In the genomic region with DNA sequence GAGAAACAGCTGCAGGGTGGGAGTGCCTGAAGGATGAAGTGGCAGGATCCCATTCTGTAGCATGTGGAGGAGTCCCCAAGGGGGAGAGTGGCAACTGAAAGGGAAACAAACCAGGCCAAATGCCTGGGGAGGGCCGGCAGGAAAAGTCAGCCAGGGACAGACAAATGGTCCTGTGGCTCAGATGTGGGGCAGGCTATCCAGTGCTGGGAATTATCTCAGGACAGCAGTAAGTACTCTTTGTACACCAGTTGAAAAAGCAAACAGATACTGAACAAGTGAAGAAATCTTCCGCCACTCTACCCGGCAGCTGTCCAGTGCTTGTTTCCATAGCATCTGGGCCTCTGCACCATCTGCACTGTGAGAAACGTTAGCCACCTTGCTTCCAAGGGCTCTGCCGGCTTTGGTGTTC, we compare ENCODE assay signal across 14 cellular contexts.
DNase-seq lines count a peak whose midpoint lies in the region; ATAC-seq and TF ChIP-seq lines count a peak whose summit lies in the region.
"Had no signal": no experiment of that assay in that cellular context is flagged by ENCODE, and none has a peak within 500 bp of the region (broad histone marks: within the 10 kb centered on the region; RNA-seq: fewer than 3 reads in every experiment).

No MANE protein-coding gene starts in this region.

- TF ChIP-seq CTCF in astrocyte of the spinal cord (IDR thresholded peaks at IDR 0.05; ENCODE audit: low read depth, low read length) (no peak), type B pancreatic cell (conservative IDR thresholded peaks at IDR 0.05) (no peak)

- H3K4me3 Mint-ChIP-seq in type B pancreatic cell, result no peak overlapping the region
- H3K4me3 Mint-ChIP-seq: activated CD8-positive, alpha-beta memory T cell treated with anti-CD3 and anti-CD28 coated beads, Interleukin-2, amount 10 ng/mL, durations not matched to agents 7 days and 5 days; activated naive CD4-positive, alpha-beta T cell treated with anti-CD3 and anti-CD28 coated beads for 36 hours; WTC11 had no signal

- no peaks in the 10 kb centered on the region for H3K36me3 Mint-ChIP-seq in type B pancreatic cell
- H3K36me3 Mint-ChIP-seq: activated CD8-positive, alpha-beta memory T cell treated with anti-CD3 and anti-CD28 coated beads, Interleukin-2, amount 10 ng/mL, durations not matched to agents 7 days and 5 days; WTC11 had no signal

- ATAC-seq in GM18517 (IDR thresholded peaks at IDR 0.05; ENCODE audit: unreplicated experiment) (no peak), GM18909 (IDR thresholded peaks at IDR 0.05; ENCODE audit: poor library complexity, unreplicated experiment) (no peak)
- ATAC-seq: activated CD8-positive, alpha-beta memory T cell treated with anti-CD3 and anti-CD28 coated beads, Interleukin-2, amount 10 ng/mL, durations not matched to agents 7 days and 5 days; foreskin keratinocyte; Panc1; WTC11 had no signal

- H3K27me3 Mint-ChIP-seq in type B pancreatic cell, result peaks cover 26% of the 10 kb centered on the region

- H3K27ac Mint-ChIP-seq in type B pancreatic cell, result peak overlapping the region; percentile 45
- H3K27ac Mint-ChIP-seq: activated CD8-positive, alpha-beta memory T cell treated with anti-CD3 and anti-CD28 coated beads, Interleukin-2, amount 10 ng/mL, durations not matched to agents 7 days and 5 days; activated naive CD4-positive, alpha-beta T cell treated with anti-CD3 and anti-CD28 coated beads for 36 hours; WTC11 had no signal

- no peaks in the 10 kb centered on the region for H3K9me3 Mint-ChIP-seq in type B pancreatic cell
- H3K9me3 Mint-ChIP-seq: activated naive CD4-positive, alpha-beta T cell treated with anti-CD3 and anti-CD28 coated beads for 36 hours; WTC11 had no signal

- H3K4me3 ChIP-seq in astrocyte of the spinal cord (ENCODE audit: low read depth, low read length), result no peak overlapping the region

- in situ Hi-C loops in astrocyte of the spinal cord (cut with HindIII; ENCODE audit: low sequenced_read_pairs), result no loop called here

- H3K4me1 Mint-ChIP-seq in type B pancreatic cell (ENCODE audit: unreplicated experiment), result peaks cover 26% of the 10 kb centered on the region
- H3K4me1 Mint-ChIP-seq: activated CD8-positive, alpha-beta memory T cell treated with anti-CD3 and anti-CD28 coated beads, Interleukin-2, amount 10 ng/mL, durations not matched to agents 7 days and 5 days had no signal

- DNase-seq in NCI-H510A treated with DMSO at 0.1 percent for 48 hours (lab: John Stamatoyannopoulos, UW) (peak; percentile 63), NCI-H510A (lab: John Stamatoyannopoulos, UW) (no peak), astrocyte of the spinal cord (ENCODE audit: low read depth, low spot score) (peak; percentile 23), middle frontal gyrus (ENCODE audit: extremely low spot score, low spot score) (peak; percentile 23), type B pancreatic cell (ENCODE audit: extremely low spot score, unreplicated experiment) (no peak), NCI-H82 treated with DMSO at 0.1 percent for 48 hours (lab: John Stamatoyannopoulos, UW; ENCODE audit: unreplicated experiment) (no peak)
- DNase-seq: activated CD8-positive, alpha-beta memory T cell treated with anti-CD3 and anti-CD28 coated beads, Interleukin-2, amount 10 ng/mL, durations not matched to agents 7 days and 5 days; activated naive CD4-positive, alpha-beta T cell treated with anti-CD3 and anti-CD28 coated beads for 36 hours; foreskin keratinocyte; islet precursor cell had no signal

Comparison
In these comparisons a context has a peak if more than half of its experiments do, and no peak if none do; other contexts are left out.
1. DNase-seq: peak in NCI-H510A treated with DMSO at 0.1 percent for 48 hours (single experiment), astrocyte of the spinal cord (single experiment) and middle frontal gyrus (single experiment); none in NCI-H510A (single experiment), type B pancreatic cell (single experiment) and NCI-H82 treated with DMSO at 0.1 percent for 48 hours (single experiment).